In the genomic region with DNA sequence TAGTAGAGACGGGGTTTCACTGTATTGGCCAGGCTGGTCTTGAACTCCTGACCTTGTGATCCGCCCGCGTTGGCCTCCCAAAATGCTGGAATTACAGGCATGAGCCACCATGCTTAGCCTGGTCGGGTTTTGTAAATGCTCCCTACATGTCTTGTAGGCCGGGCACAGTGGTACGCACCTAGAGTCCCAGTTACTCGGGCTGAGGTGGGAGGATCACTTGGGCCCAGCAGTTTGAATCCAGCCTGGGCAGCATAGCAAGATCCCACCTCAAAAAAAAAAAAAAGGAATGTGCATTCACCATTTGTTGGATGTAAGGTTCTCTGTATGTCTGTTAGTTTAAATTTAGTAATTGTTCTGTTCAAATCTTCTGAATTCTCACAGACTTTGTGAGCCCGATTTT, we compare ENCODE assay signal across 23 cellular contexts.
DNase-seq lines count a peak whose midpoint lies in the region; ATAC-seq, FAIRE-seq and TF ChIP-seq lines count a peak whose summit lies in the region.
"Had no signal": no experiment of that assay in that cellular context is flagged by ENCODE, and none has a peak within 500 bp of the region (broad histone marks: within the 10 kb centered on the region; RNA-seq: fewer than 3 reads in every experiment).

No MANE protein-coding gene starts in this region.

- H3K36me3 ChIP-seq in HepG2 (replicated peaks in 1 of 2; ENCODE audit: control insufficient read depth in 1 of 2, insufficient read depth in 2 of 2, low read length in 2 of 2): peaks cover 2 to 15% of the 10 kb centered on the region in 2 experiments; a peak in 2 of 5 replicates
- no peaks in the 10 kb centered on the region for H3K36me3 ChIP-seq in right lobe of liver
- no peaks in the 10 kb centered on the region for H3K36me3 ChIP-seq in H1 (ENCODE audit: control insufficient read depth in 2 of 4, insufficient read depth in 4 of 4, low read length in 3 of 4)
- peaks cover 6 to 7% of the 10 kb centered on the region in 2 experiments for H3K36me3 ChIP-seq in mesenchymal stem cell (ENCODE audit: control insufficient read depth in 1 of 2, insufficient read depth in 2 of 2, low read depth in 1 of 2, low read length in 2 of 2)
- no peaks in the 10 kb centered on the region for H3K36me3 ChIP-seq in trophoblast cell (ENCODE audit: control insufficient read depth in 1 of 2, insufficient read depth in 2 of 2, low read length in 2 of 2)
- no peaks in the 10 kb centered on the region for H3K36me3 ChIP-seq in Caco-2 (ENCODE audit: control insufficient read depth, insufficient read depth, low read length)

- H3K56ac ChIP-seq in H1 (replicated peaks; ENCODE audit: insufficient read length, low read depth, low read length): no peak overlapping the region

- H2AK5ac ChIP-seq in H1 (ENCODE audit: low read depth, low read length): no peak overlapping the region
- no peak overlapping the region for H2AK5ac ChIP-seq in mesenchymal stem cell (ENCODE audit: low read length, severe bottlenecking)
- H2AK5ac ChIP-seq in trophoblast cell (ENCODE audit: low read length): no peak overlapping the region

- no peak overlapping the region for H2AFZ ChIP-seq in HepG2 (ENCODE audit: low read length)
- H2AFZ ChIP-seq in H1 (ENCODE audit: low read length): no peak overlapping the region
- no peak overlapping the region for H2AFZ ChIP-seq in mesenchymal stem cell (ENCODE audit: low read depth, low read length)
- no peak overlapping the region for H2AFZ ChIP-seq in trophoblast cell (ENCODE audit: insufficient read depth, low read length, poor library complexity)

- H4K20me1 ChIP-seq in HepG2 (ENCODE audit: insufficient read depth, low read length): no peaks in the 10 kb centered on the region
- no peaks in the 10 kb centered on the region for H4K20me1 ChIP-seq in H1 (replicated peaks in 1 of 2; ENCODE audit: control insufficient read depth in 1 of 2, insufficient read depth in 2 of 2, low read length in 2 of 2)
- H4K20me1 ChIP-seq: BLaER1 treated with 17β-estradiol and CSF1 and Interleukin-3, amounts not matched to agents 10 nM and 100 nM had no signal

- BruUV-seq in HepG2 (replicated peaks; lab: Mats Ljungman, UMichigan): no TSS peak
- BruUV-seq in Caco-2 (replicated peaks; lab: Mats Ljungman, UMichigan): no TSS peak

- over 99% methylated on average over 9 of the region's 9 CpGs for WGBS in HepG2 (ENCODE audit: low lambda C conversion rate)
- 100% methylated on average over 1 of the region's 9 CpGs for WGBS in right lobe of liver (ENCODE audit: insufficient coverage, low coverage, low lambda C conversion rate, missing lambda C conversion rate)
- 83% methylated on average over 9 of the region's 9 CpGs; no CpG with 5 or more reads in 1 of the 2 experiments for WGBS in H1 (ENCODE audit: extremely low coverage in 1 of 2, insufficient coverage in 1 of 2, insufficient read length in 1 of 2, insufficient replicate concordance in 2 of 2, low coverage in 1 of 2, low lambda C conversion rate in 2 of 2, missing lambda C conversion rate in 1 of 2), 2 experiments
- WGBS in mesenchymal stem cell: 87% methylated on average over 9 of the region's 9 CpGs
- WGBS in trophoblast cell (ENCODE audit: extremely low coverage, insufficient coverage, insufficient read length): no CpG with 5 or more reads among the region's 9 CpGs

- TF ChIP-seq EP300 in HepG2 (IDR thresholded peaks at IDR 0.05; ENCODE audit: low read depth in 2 of 2, low read length in 2 of 2) (no peak), HepG2 (CRISPR knock-in tag; IDR thresholded peaks at IDR 0.05; ENCODE audit: borderline replicate concordance) (no peak), H1 (IDR thresholded peaks at IDR 0.05; ENCODE audit: borderline replicate concordance in 1 of 2, low read depth in 2 of 2, low read length in 2 of 2) (no peak)

- H3K4me3 Mint-ChIP-seq in WTC11: no peak overlapping the region
- H3K4me3 Mint-ChIP-seq in Caco-2 (ENCODE audit: unreplicated experiment): no peak overlapping the region
- H3K4me3 Mint-ChIP-seq: B cell; CD4-positive, alpha-beta T cell; CD8-positive, alpha-beta T cell had no signal

- H3K27ac ChIP-seq in HepG2 (ENCODE audit: extremely low read length, insufficient read depth, low read length) (no peak overlapping the region), right lobe of liver (no peak overlapping the region), H1 (ENCODE audit: low read depth, low read length) (no peak overlapping the region), mesenchymal stem cell (ENCODE audit: low read length, poor library complexity, severe bottlenecking) (no peak overlapping the region), trophoblast cell (ENCODE audit: low read depth, low read length) (no peak overlapping the region)
- H3K27ac ChIP-seq: 22Rv1; A549; BLaER1 treated with 17β-estradiol and CSF1 and Interleukin-3, amounts not matched to agents 10 nM and 100 nM; C4-2B had no signal

- TF ChIP-seq POLR2A in HepG2 (IDR thresholded peaks at IDR 0.05; ENCODE audit: insufficient read depth in 1 of 2, low read depth in 2 of 2, low read length in 2 of 2): no peak
- no peak for TF ChIP-seq POLR2A in right lobe of liver (IDR thresholded peaks at IDR 0.05)
- no peak for TF ChIP-seq POLR2A in H1 (IDR thresholded peaks at IDR 0.05; ENCODE audit: control extremely low read depth in 1 of 2, low read depth in 2 of 2, low read length in 2 of 2)

- no peak overlapping the region for H3K9ac ChIP-seq in HepG2 (ENCODE audit: insufficient read depth, low read depth, low read length)
- no peak overlapping the region for H3K9ac ChIP-seq in H1 (replicated peaks in 1 of 4; ENCODE audit: extremely low read depth in 1 of 4, low read depth in 3 of 4, low read length in 3 of 4)
- no peak overlapping the region for H3K9ac ChIP-seq in mesenchymal stem cell (ENCODE audit: low read length)
- no peak overlapping the region for H3K9ac ChIP-seq in trophoblast cell (ENCODE audit: low read length)
- H3K9ac ChIP-seq: BLaER1 treated with 17β-estradiol and CSF1 and Interleukin-3, amounts not matched to agents 10 nM and 100 nM had no signal

- H3K4me3 ChIP-seq in HepG2 (replicated peaks in 1 of 3; ENCODE audit: insufficient read depth in 1 of 3, low read depth in 2 of 3, low read length in 3 of 3) (no peak overlapping the region), right lobe of liver (no peak overlapping the region), H1 (ENCODE audit: extremely low read depth in 1 of 4, insufficient read depth in 2 of 4, low read depth in 3 of 4, low read length in 4 of 4) (no peak overlapping the region), mesenchymal stem cell (ENCODE audit: insufficient read depth in 1 of 2, low read depth in 1 of 2, low read length in 2 of 2) (no peak overlapping the region), trophoblast cell (ENCODE audit: low read depth, low read length) (no peak overlapping the region), Caco-2 (ENCODE audit: low read depth, low read length) (no peak overlapping the region)
- H3K4me3 ChIP-seq: A549; BLaER1 treated with 17β-estradiol and CSF1 and Interleukin-3, amounts not matched to agents 10 nM and 100 nM had no signal

- no peak overlapping the region for H3K14ac ChIP-seq in H1 (ENCODE audit: insufficient read length)
- H3K14ac ChIP-seq in mesenchymal stem cell (ENCODE audit: low read length in 2 of 2): no peak overlapping the region
- H3K14ac ChIP-seq in trophoblast cell (ENCODE audit: low read length): no peak overlapping the region

- H2BK15ac ChIP-seq in H1 (ENCODE audit: low read length) (no peak overlapping the region), mesenchymal stem cell (ENCODE audit: low read depth, poor library complexity, severe bottlenecking) (no peak overlapping the region)

- H3K4me2 ChIP-seq in HepG2 (ENCODE audit: low read depth, low read length) (no peak overlapping the region), H1 (ENCODE audit: insufficient read depth in 1 of 2, low read depth in 2 of 2, low read length in 2 of 2) (no peak overlapping the region), mesenchymal stem cell (ENCODE audit: low read length, poor library complexity, severe bottlenecking) (no peak overlapping the region), trophoblast cell (ENCODE audit: low read length) (no peak overlapping the region)
- H3K4me2 ChIP-seq: A549; BLaER1 treated with 17β-estradiol and CSF1 and Interleukin-3, amounts not matched to agents 10 nM and 100 nM had no signal

- intact Hi-C loops in HepG2 (cut with micrococcal nuclease; ENCODE audit: unreplicated experiment): no loop called here
- intact Hi-C loops in right lobe of liver (cut with DNase I): no loop called here
- intact Hi-C loops in Caco-2 (cut with micrococcal nuclease; ENCODE audit: unreplicated experiment): no loop called here

- no peak overlapping the region for H4K8ac ChIP-seq in H1 (ENCODE audit: extremely low read depth, insufficient read depth, low read length)
- peak overlapping the region; percentile 25 for H4K8ac ChIP-seq in mesenchymal stem cell (ENCODE audit: low read length)
- H4K8ac ChIP-seq in trophoblast cell (ENCODE audit: low read depth, low read length): no peak overlapping the region

- ATAC-seq in HepG2: no peak
- no peak for ATAC-seq in right lobe of liver
- no peak for ATAC-seq in WTC11
- ATAC-seq: A549; CD8-positive, alpha-beta T cell had no signal

- H2BK5ac ChIP-seq in H1 (ENCODE audit: low read depth, low read length) (no peak overlapping the region), mesenchymal stem cell (ENCODE audit: low read depth, low read length, poor library complexity, severe bottlenecking) (no peak overlapping the region), trophoblast cell (ENCODE audit: low read depth, low read length, poor library complexity) (no peak overlapping the region)

- H4K5ac ChIP-seq in H1 (ENCODE audit: insufficient read length, low read depth, low read length): no peak overlapping the region

- H3K9me3 Mint-ChIP-seq in WTC11 (no peaks in the 10 kb centered on the region), Caco-2 (ENCODE audit: unreplicated experiment) (peaks cover 10% of the 10 kb centered on the region)
- H3K9me3 Mint-ChIP-seq: CD4-positive, alpha-beta T cell had no signal

- H4K12ac ChIP-seq in trophoblast cell (ENCODE audit: low read depth, low read length): no peak overlapping the region

- TF ChIP-seq CTCF in HepG2 (CRISPR knock-in tag; IDR thresholded peaks at IDR 0.05) (no peak), right lobe of liver (IDR thresholded peaks at IDR 0.05) (no peak), WTC11 (IDR thresholded peaks at IDR 0.05) (no peak), H1 (IDR thresholded peaks at IDR 0.05; ENCODE audit: control extremely low read depth in 1 of 3, insufficient read depth in 1 of 3, low read depth in 1 of 3, low read length in 3 of 3) (no peak), Caco-2 (IDR thresholded peaks at IDR 0.05; ENCODE audit: insufficient read depth in 1 of 2, low read depth in 1 of 2, low read length in 1 of 2, severe bottlenecking in 1 of 2, unreplicated experiment in 1 of 2) (no peak), GM20000 (IDR thresholded peaks at IDR 0.05; ENCODE audit: extremely low read depth, missing control alignments) (no peak)

- no peak overlapping the region for H3K18ac ChIP-seq in H1 (ENCODE audit: extremely low read depth, low read length)
- H3K18ac ChIP-seq in mesenchymal stem cell (ENCODE audit: low read depth in 1 of 2, low read length in 2 of 2): no peak overlapping the region
- no peak overlapping the region for H3K18ac ChIP-seq in trophoblast cell (ENCODE audit: low read length)

- no peaks in the 10 kb centered on the region for H3K79me2 ChIP-seq in HepG2 (ENCODE audit: insufficient read depth, low read length)
- H3K79me2 ChIP-seq in H1 (ENCODE audit: control insufficient read depth in 1 of 2, insufficient read depth in 2 of 2, low read length in 2 of 2): no peaks in the 10 kb centered on the region
- H3K79me2 ChIP-seq in trophoblast cell (ENCODE audit: control insufficient read depth, insufficient read depth, low read length, poor library complexity): no peaks in the 10 kb centered on the region

- H2BK20ac ChIP-seq in H1 (ENCODE audit: low read length): no peak overlapping the region

- no peak for DNase-seq in HepG2 (ENCODE audit: low spot score)
- no peak for DNase-seq in right lobe of liver
- no peak for DNase-seq in WTC11 (ENCODE audit: low spot score)
- no peak for DNase-seq in H1 (ENCODE audit: low read depth in 1 of 2, low spot score in 2 of 2)
- DNase-seq in mesenchymal stem cell: no peak
- DNase-seq in trophoblast cell: no peak
- no peak for DNase-seq in Caco-2
- no peak for DNase-seq in GM20000 (ENCODE audit: low spot score)
- DNase-seq: AML-193; CD4-positive, alpha-beta T cell; CD8-positive, alpha-beta T cell; COR-L47; DMS79 treated with DMSO at 0.1 percent for 48 hours; GF-D8 had no signal

- no peak overlapping the region for H3K23ac ChIP-seq in H1 (ENCODE audit: insufficient read length)
- no peak overlapping the region for H3K23ac ChIP-seq in mesenchymal stem cell (ENCODE audit: low read length in 2 of 2)
- no peak overlapping the region for H3K23ac ChIP-seq in trophoblast cell (ENCODE audit: low read length)

- H3K27me3 Mint-ChIP-seq in WTC11 (ENCODE audit: low read depth): no peaks in the 10 kb centered on the region
- no peaks in the 10 kb centered on the region for H3K27me3 Mint-ChIP-seq in Caco-2 (ENCODE audit: insufficient read depth, unreplicated experiment)
- H3K27me3 Mint-ChIP-seq: B cell; CD4-positive, alpha-beta T cell had no signal

- no peaks in the 10 kb centered on the region for H3K23me2 ChIP-seq in H1 (ENCODE audit: low read depth, low read length)

- H3K4me1 Mint-ChIP-seq in WTC11 (no peaks in the 10 kb centered on the region), Caco-2 (ENCODE audit: low read depth, unreplicated experiment) (no peaks in the 10 kb centered on the region)
- H3K4me1 Mint-ChIP-seq: B cell had no signal

- CTCF ChIA-PET in HepG2 (lab: Yijun Ruan, JAX; ENCODE audit: low intra/inter-chr PET ratio, low total read pairs) (no interaction called here), WTC11 (lab: Charles Lee) (no interaction called here), H1 (lab: Charles Lee; ENCODE audit: partially characterized antibody) (no interaction called here), Caco-2 (lab: Charles Lee) (no interaction called here)

- H3K4me1 ChIP-seq in HepG2 (ENCODE audit: insufficient read depth, low read length) (0 out of 2 replicates have a peak, but pooled peaks cover 5% of the 10 kb centered on the region), right lobe of liver (no peaks in the 10 kb centered on the region), H1 (replicated peaks in 1 of 4; ENCODE audit: control insufficient read depth in 3 of 4, insufficient read depth in 4 of 4, low read length in 3 of 4) (peaks cover 0 to 4% (median 0%) of the 10 kb centered on the region in 4 experiments; a peak in 2 of 7 replicates), mesenchymal stem cell (ENCODE audit: control insufficient read depth, insufficient read depth, low read depth, low read length) (peaks cover 6% of the 10 kb centered on the region), trophoblast cell (ENCODE audit: control insufficient read depth in 1 of 2, insufficient read depth in 2 of 2, low read length in 2 of 2) (peaks cover 7 to 10% of the 10 kb centered on the region in 2 experiments), Caco-2 (no peaks in the 10 kb centered on the region)
- H3K4me1 ChIP-seq: A549 had no signal

- POLR2A ChIA-PET in HepG2 (lab: Yijun Ruan, JAX) (no interaction called here), WTC11 (lab: Charles Lee) (no interaction called here), H1 (lab: Charles Lee; ENCODE audit: partially characterized antibody) (no interaction called here), Caco-2 (lab: Charles Lee) (no interaction called here)

- no peak overlapping the region for H3K27ac Mint-ChIP-seq in WTC11
- no peak overlapping the region for H3K27ac Mint-ChIP-seq in Caco-2 (ENCODE audit: unreplicated experiment)
- H3K27ac Mint-ChIP-seq: B cell; CD4-positive, alpha-beta T cell; CD8-positive, alpha-beta T cell had no signal

- H3K79me1 ChIP-seq in H1 (ENCODE audit: low read depth, low read length) (no peaks in the 10 kb centered on the region), mesenchymal stem cell (replicated peaks; ENCODE audit: low read length, poor library complexity, severe bottlenecking) (peaks cover 39% of the 10 kb centered on the region), trophoblast cell (ENCODE audit: low read length) (no peaks in the 10 kb centered on the region)

- FAIRE-seq in HepG2 (lab: Jason Lieb, UNC) (no peak), H1 (lab: Jason Lieb, UNC) (no peak)
- FAIRE-seq: A549, D721Med, G401.6, GM12891, GM19239 had no signal

- H3K4ac ChIP-seq in H1 (replicated peaks; ENCODE audit: insufficient read length, low read depth, low read length): no peak overlapping the region
- H3K4ac ChIP-seq in mesenchymal stem cell (ENCODE audit: low read depth in 1 of 2, low read length in 2 of 2): no peak overlapping the region
- H3K4ac ChIP-seq in trophoblast cell (ENCODE audit: low read depth, low read length): no peak overlapping the region

- 0 out of 2 replicates have a peak, but pooled peaks cover under 1% of the 10 kb centered on the region for H3K36me3 Mint-ChIP-seq in WTC11
- peaks cover 2% of the 10 kb centered on the region for H3K36me3 Mint-ChIP-seq in Caco-2 (ENCODE audit: insufficient read depth, unreplicated experiment)

- no peaks in the 10 kb centered on the region for H3K9me3 ChIP-seq in HepG2 (ENCODE audit: low read length)
- no peaks in the 10 kb centered on the region for H3K9me3 ChIP-seq in right lobe of liver
- H3K9me3 ChIP-seq in H1 (ENCODE audit: insufficient read depth in 2 of 2, low read depth in 1 of 2, low read length in 1 of 2): no peaks in the 10 kb centered on the region
- H3K9me3 ChIP-seq in mesenchymal stem cell (ENCODE audit: control insufficient read depth, low read length): no peaks in the 10 kb centered on the region
- H3K9me3 ChIP-seq in trophoblast cell (ENCODE audit: insufficient read depth, low read depth, low read length): no peaks in the 10 kb centered on the region
- no peaks in the 10 kb centered on the region for H3K9me3 ChIP-seq in Caco-2
- H3K9me3 ChIP-seq: A549 had no signal

- H2BK12ac ChIP-seq in H1 (ENCODE audit: low read depth, low read length) (no peak overlapping the region), mesenchymal stem cell (ENCODE audit: low read length in 2 of 2) (no peak overlapping the region), trophoblast cell (ENCODE audit: low read length) (no peak overlapping the region)

- H2BK120ac ChIP-seq in H1 (replicated peaks; ENCODE audit: low read depth, low read length): no peak overlapping the region
- no peak overlapping the region for H2BK120ac ChIP-seq in mesenchymal stem cell (ENCODE audit: low read depth, low read length)
- no peak overlapping the region for H2BK120ac ChIP-seq in trophoblast cell (ENCODE audit: insufficient read depth, low read length, poor library complexity)

- H4K91ac ChIP-seq in H1 (replicated peaks; ENCODE audit: insufficient read length, low read length): no peak overlapping the region
- no peak overlapping the region for H4K91ac ChIP-seq in mesenchymal stem cell (ENCODE audit: low read length)
- no peak overlapping the region for H4K91ac ChIP-seq in trophoblast cell (ENCODE audit: low read depth, low read length)

- TF ChIP-seq RAD21 in HepG2 (CRISPR knock-in tag; IDR thresholded peaks at IDR 0.05): no peak
- TF ChIP-seq RAD21 in H1 (IDR thresholded peaks at IDR 0.05 in 1 of 2, conservative IDR thresholded peaks at IDR 0.05 in 1 of 2; ENCODE audit: low read depth in 2 of 2, low read length in 2 of 2): no peak

- H3K27me3 ChIP-seq in HepG2 (ENCODE audit: control insufficient read depth in 1 of 2, insufficient read depth in 2 of 2, low read length in 2 of 2): no peaks in the 10 kb centered on the region
- no peaks in the 10 kb centered on the region for H3K27me3 ChIP-seq in right lobe of liver
- H3K27me3 ChIP-seq in H1 (replicated peaks in 1 of 4; ENCODE audit: control insufficient read depth in 3 of 4, extremely low read depth in 1 of 4, insufficient read depth in 3 of 4, low read length in 3 of 4): no peaks in the 10 kb centered on the region
- no peaks in the 10 kb centered on the region for H3K27me3 ChIP-seq in mesenchymal stem cell (ENCODE audit: control insufficient read depth in 1 of 2, insufficient read depth in 1 of 2, low read length in 2 of 2)
- H3K27me3 ChIP-seq in trophoblast cell (ENCODE audit: insufficient read depth, low read length): no peaks in the 10 kb centered on the region
- H3K27me3 ChIP-seq in Caco-2 (replicated peaks; ENCODE audit: control insufficient read depth, insufficient read depth, low read length): no peaks in the 10 kb centered on the region
- H3K27me3 ChIP-seq: BLaER1 treated with 17β-estradiol and CSF1 and Interleukin-3, amounts not matched to agents 10 nM and 100 nM had no signal

- in situ Hi-C loops in HepG2 (cut with HindIII; ENCODE audit: extremely low pct_ligation_motif_present, low pct_unique_long_range_greater_than_20kb): no loop called here
